ENCODE assay signal across 1 cellular context in the genomic region with DNA sequence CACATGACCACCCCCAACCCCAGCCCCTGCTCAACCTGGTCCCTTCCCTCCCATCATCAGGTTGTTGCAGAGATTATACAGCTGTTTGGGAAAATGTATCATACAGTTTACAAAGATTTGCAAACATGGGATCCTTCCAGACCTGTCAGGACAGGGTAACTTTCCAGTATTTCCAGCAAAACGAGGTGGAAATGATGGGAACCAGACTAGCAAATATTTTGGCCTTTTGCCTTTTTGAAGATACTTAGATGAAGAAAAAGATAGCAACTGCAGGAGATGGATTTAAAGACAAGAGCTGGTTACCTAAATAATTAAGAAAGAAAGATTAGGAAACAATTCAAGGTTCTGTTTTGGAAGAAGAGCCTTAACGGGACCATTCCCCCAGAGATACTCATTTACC.
TF ChIP-seq lines count a peak whose summit lies in the region.

No MANE protein-coding gene starts in this region.

TF ChIP-seq in SK-N-SH, 30 proteins besides CTCF, POLR2A, EP300 and RAD21:
- TF ChIP-seq, protein P1, sequence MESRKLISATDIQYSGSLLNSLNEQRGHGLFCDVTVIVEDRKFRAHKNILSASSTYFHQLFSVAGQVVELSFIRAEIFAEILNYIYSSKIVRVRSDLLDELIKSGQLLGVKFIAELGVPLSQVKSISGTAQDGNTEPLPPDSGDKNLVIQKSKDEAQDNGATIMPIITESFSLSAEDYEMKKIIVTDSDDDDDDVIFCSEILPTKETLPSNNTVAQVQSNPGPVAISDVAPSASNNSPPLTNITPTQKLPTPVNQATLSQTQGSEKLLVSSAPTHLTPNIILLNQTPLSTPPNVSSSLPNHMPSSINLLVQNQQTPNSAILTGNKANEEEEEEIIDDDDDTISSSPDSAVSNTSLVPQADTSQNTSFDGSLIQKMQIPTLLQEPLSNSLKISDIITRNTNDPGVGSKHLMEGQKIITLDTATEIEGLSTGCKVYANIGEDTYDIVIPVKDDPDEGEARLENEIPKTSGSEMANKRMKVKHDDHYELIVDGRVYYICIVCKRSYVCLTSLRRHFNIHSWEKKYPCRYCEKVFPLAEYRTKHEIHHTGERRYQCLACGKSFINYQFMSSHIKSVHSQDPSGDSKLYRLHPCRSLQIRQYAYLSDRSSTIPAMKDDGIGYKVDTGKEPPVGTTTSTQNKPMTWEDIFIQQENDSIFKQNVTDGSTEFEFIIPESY (IDR thresholded peaks at IDR 0.05; ENCODE audit: borderline replicate concordance, low read depth): no peak
- no peak for TF ChIP-seq ELF1 (IDR thresholded peaks at IDR 0.05)
- no peak for TF ChIP-seq GATA2 (CRISPR knock-in tag; IDR thresholded peaks at IDR 0.05)
- no peak for TF ChIP-seq RFX5 (IDR thresholded peaks at IDR 0.05; ENCODE audit: low read length)
- no peak for TF ChIP-seq FOSL2 (IDR thresholded peaks at IDR 0.05; ENCODE audit: borderline replicate concordance, low read depth)
- no peak for TF ChIP-seq TAF1 (IDR thresholded peaks at IDR 0.05; ENCODE audit: borderline replicate concordance, low read depth, low read length)
- TF ChIP-seq, protein P2, sequence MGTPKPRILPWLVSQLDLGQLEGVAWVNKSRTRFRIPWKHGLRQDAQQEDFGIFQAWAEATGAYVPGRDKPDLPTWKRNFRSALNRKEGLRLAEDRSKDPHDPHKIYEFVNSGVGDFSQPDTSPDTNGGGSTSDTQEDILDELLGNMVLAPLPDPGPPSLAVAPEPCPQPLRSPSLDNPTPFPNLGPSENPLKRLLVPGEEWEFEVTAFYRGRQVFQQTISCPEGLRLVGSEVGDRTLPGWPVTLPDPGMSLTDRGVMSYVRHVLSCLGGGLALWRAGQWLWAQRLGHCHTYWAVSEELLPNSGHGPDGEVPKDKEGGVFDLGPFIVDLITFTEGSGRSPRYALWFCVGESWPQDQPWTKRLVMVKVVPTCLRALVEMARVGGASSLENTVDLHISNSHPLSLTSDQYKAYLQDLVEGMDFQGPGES (IDR thresholded peaks at IDR 0.05; ENCODE audit: low read depth, low read length): no peak
- TF ChIP-seq SMC3 (IDR thresholded peaks at IDR 0.05; ENCODE audit: low read depth, low read length): no peak
- TF ChIP-seq SIN3A (IDR thresholded peaks at IDR 0.05; ENCODE audit: borderline replicate concordance, low read depth, low read length): peak; percentile 46; the same call in 1 of the 2 replicates
- TF ChIP-seq, protein P3, sequence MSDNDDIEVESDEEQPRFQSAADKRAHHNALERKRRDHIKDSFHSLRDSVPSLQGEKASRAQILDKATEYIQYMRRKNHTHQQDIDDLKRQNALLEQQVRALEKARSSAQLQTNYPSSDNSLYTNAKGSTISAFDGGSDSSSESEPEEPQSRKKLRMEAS (IDR thresholded peaks at IDR 0.05; ENCODE audit: low read depth): no peak
- TF ChIP-seq, protein P4, sequence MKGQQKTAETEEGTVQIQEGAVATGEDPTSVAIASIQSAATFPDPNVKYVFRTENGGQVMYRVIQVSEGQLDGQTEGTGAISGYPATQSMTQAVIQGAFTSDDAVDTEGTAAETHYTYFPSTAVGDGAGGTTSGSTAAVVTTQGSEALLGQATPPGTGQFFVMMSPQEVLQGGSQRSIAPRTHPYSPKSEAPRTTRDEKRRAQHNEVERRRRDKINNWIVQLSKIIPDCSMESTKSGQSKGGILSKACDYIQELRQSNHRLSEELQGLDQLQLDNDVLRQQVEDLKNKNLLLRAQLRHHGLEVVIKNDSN (IDR thresholded peaks at IDR 0.05; ENCODE audit: borderline replicate concordance, low read depth): no peak
- TF ChIP-seq EZH2phosphoT487 (IDR thresholded peaks at IDR 0.05; ENCODE audit: borderline replicate concordance, low read depth): no peak
- TF ChIP-seq RXRA (IDR thresholded peaks at IDR 0.05; ENCODE audit: borderline replicate concordance, low read depth): no peak
- peak; percentile 67; the same call in 1 of the 2 replicates for TF ChIP-seq NFIC (IDR thresholded peaks at IDR 0.05; ENCODE audit: borderline replicate concordance)
- peak; percentile 64 for TF ChIP-seq JUND (IDR thresholded peaks at IDR 0.05)
- TF ChIP-seq POLR2AphosphoS5 (IDR thresholded peaks at IDR 0.05; ENCODE audit: low read depth, low read length): 0 out of 2 replicates have a peak, but pooled peaks have one; percentile 23
- no peak for TF ChIP-seq MXI1 (IDR thresholded peaks at IDR 0.05; ENCODE audit: low read depth, low read length)
- TF ChIP-seq FOXM1 (IDR thresholded peaks at IDR 0.05; ENCODE audit: low read depth): 0 out of 2 replicates have a peak, but pooled peaks have one; percentile 32
- TF ChIP-seq TCF12 (IDR thresholded peaks at IDR 0.05): peak; percentile 90
- no peak for TF ChIP-seq TEAD4 (IDR thresholded peaks at IDR 0.05; ENCODE audit: borderline replicate concordance, insufficient read depth)
- no peak for TF ChIP-seq NRF1 (IDR thresholded peaks at IDR 0.05; ENCODE audit: low read depth, low read length)
- TF ChIP-seq FOXJ3 (CRISPR knock-in tag; IDR thresholded peaks at IDR 0.05): no peak
- TF ChIP-seq, protein P5, sequence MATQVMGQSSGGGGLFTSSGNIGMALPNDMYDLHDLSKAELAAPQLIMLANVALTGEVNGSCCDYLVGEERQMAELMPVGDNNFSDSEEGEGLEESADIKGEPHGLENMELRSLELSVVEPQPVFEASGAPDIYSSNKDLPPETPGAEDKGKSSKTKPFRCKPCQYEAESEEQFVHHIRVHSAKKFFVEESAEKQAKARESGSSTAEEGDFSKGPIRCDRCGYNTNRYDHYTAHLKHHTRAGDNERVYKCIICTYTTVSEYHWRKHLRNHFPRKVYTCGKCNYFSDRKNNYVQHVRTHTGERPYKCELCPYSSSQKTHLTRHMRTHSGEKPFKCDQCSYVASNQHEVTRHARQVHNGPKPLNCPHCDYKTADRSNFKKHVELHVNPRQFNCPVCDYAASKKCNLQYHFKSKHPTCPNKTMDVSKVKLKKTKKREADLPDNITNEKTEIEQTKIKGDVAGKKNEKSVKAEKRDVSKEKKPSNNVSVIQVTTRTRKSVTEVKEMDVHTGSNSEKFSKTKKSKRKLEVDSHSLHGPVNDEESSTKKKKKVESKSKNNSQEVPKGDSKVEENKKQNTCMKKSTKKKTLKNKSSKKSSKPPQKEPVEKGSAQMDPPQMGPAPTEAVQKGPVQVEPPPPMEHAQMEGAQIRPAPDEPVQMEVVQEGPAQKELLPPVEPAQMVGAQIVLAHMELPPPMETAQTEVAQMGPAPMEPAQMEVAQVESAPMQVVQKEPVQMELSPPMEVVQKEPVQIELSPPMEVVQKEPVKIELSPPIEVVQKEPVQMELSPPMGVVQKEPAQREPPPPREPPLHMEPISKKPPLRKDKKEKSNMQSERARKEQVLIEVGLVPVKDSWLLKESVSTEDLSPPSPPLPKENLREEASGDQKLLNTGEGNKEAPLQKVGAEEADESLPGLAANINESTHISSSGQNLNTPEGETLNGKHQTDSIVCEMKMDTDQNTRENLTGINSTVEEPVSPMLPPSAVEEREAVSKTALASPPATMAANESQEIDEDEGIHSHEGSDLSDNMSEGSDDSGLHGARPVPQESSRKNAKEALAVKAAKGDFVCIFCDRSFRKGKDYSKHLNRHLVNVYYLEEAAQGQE (IDR thresholded peaks at IDR 0.05; ENCODE audit: low read depth, low read length): no peak
- TF ChIP-seq, protein P6, sequence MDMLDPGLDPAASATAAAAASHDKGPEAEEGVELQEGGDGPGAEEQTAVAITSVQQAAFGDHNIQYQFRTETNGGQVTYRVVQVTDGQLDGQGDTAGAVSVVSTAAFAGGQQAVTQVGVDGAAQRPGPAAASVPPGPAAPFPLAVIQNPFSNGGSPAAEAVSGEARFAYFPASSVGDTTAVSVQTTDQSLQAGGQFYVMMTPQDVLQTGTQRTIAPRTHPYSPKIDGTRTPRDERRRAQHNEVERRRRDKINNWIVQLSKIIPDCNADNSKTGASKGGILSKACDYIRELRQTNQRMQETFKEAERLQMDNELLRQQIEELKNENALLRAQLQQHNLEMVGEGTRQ (IDR thresholded peaks at IDR 0.05; ENCODE audit: borderline replicate concordance, low read depth, low read length): no peak
- TF ChIP-seq YY1 (IDR thresholded peaks at IDR 0.05; ENCODE audit: low read depth): no peak
- TF ChIP-seq, protein P7, sequence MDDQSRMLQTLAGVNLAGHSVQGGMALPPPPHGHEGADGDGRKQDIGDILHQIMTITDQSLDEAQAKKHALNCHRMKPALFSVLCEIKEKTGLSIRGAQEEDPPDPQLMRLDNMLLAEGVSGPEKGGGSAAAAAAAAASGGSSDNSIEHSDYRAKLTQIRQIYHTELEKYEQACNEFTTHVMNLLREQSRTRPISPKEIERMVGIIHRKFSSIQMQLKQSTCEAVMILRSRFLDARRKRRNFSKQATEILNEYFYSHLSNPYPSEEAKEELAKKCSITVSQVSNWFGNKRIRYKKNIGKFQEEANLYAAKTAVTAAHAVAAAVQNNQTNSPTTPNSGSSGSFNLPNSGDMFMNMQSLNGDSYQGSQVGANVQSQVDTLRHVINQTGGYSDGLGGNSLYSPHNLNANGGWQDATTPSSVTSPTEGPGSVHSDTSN (IDR thresholded peaks at IDR 0.05): peak; percentile 92
- TF ChIP-seq CHD2 (IDR thresholded peaks at IDR 0.05; ENCODE audit: low read length, partially characterized antibody): no peak
- TF ChIP-seq GABPA (IDR thresholded peaks at IDR 0.05; ENCODE audit: low read depth): no peak
- TF ChIP-seq MEF2A (IDR thresholded peaks at IDR 0.05; ENCODE audit: borderline replicate concordance, low read depth): no peak
